ENCODE assay signal across 15 cellular contexts in the genomic region with DNA sequence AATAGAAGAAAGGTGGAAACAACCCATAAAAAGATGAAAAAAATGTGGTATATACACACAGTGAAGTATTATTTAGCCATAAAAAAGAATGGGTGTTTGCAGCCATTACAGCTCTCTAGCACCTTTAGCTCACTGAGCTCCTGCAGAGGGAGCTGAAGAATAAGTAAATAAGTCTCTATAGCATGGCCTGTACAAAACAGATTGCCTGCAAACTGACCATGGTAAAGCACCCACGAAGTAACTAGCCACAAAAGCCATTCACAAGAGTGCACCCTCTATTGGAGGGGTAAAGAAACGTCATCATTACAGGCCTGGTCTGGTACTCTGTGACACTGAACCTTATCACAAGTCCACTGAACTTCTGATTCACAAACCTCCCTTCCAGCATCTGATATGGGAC.
DNase-seq lines count a peak whose midpoint lies in the region; ATAC-seq and TF ChIP-seq lines count a peak whose summit lies in the region.
"Had no signal": no experiment of that assay in that cellular context is flagged by ENCODE, and none has a peak within 500 bp of the region (broad histone marks: within the 10 kb centered on the region; RNA-seq: fewer than 3 reads in every experiment).

No MANE protein-coding gene starts in this region.

- no peak overlapping the region for H3K4me3 ChIP-seq in neuronal stem cell (ENCODE audit: low read length in 2 of 2)
- no peak overlapping the region for H3K4me3 ChIP-seq in lower lobe of right lung
- H3K4me3 ChIP-seq: esophagus muscularis mucosa, SJSA1 had no signal

- H3K4me1 ChIP-seq in neuronal stem cell (ENCODE audit: control insufficient read depth in 2 of 2, insufficient read depth in 1 of 2, low read depth in 1 of 2, low read length in 2 of 2) (no peaks in the 10 kb centered on the region), lower lobe of right lung (peaks cover 7% of the 10 kb centered on the region)

- peak overlapping the region; percentile 57 for H3K27ac Mint-ChIP-seq in neural crest cell (ENCODE audit: unreplicated experiment)
- H3K27ac Mint-ChIP-seq: activated naive CD8-positive, alpha-beta T cell; memory B cell had no signal

- no peak overlapping the region for H2AK5ac ChIP-seq in neuronal stem cell (ENCODE audit: low read depth, low read length)

- no CpG with 5 or more reads among the region's 2 CpGs for WGBS in neuronal stem cell (ENCODE audit: extremely low coverage in 2 of 2, insufficient read length in 2 of 2, insufficient replicate concordance in 1 of 2), 2 donors

- H3K79me1 ChIP-seq in neuronal stem cell (ENCODE audit: low read depth, low read length) = peaks cover 3% of the 10 kb centered on the region

- ATAC-seq in lower lobe of right lung = no peak
- no peak for ATAC-seq in HG02970 (IDR thresholded peaks at IDR 0.05; ENCODE audit: low FRiP score, unreplicated experiment)

- H2BK5ac ChIP-seq in neuronal stem cell (ENCODE audit: low read length) = no peak overlapping the region

- H3K36me3 Mint-ChIP-seq in neural crest cell (ENCODE audit: low read depth) = no peaks in the 10 kb centered on the region

- H3K9me3 ChIP-seq in neuronal stem cell (replicated peaks in 1 of 2; ENCODE audit: control insufficient read depth in 2 of 2, insufficient read depth in 1 of 2, low read depth in 1 of 2, low read length in 2 of 2) (no peaks in the 10 kb centered on the region), lower lobe of right lung (no peaks in the 10 kb centered on the region)
- H3K9me3 ChIP-seq: esophagus muscularis mucosa, SJSA1 had no signal

- no peak overlapping the region for H2BK15ac ChIP-seq in neuronal stem cell (ENCODE audit: low read length)

- H3K9me3 Mint-ChIP-seq in neural crest cell = no peaks in the 10 kb centered on the region
- H3K9me3 Mint-ChIP-seq: memory B cell had no signal

- DNase-seq in DMS53 (lab: John Stamatoyannopoulos, UW) (peak; percentile 29), DMS53 treated with DMSO at 0.1 percent for 48 hours (lab: John Stamatoyannopoulos, UW; ENCODE audit: unreplicated experiment) (no peak), Kasumi-1 (lab: John Stamatoyannopoulos, UW) (peak; percentile 26 to 62), amniotic epithelial cell (ENCODE audit: low read depth) (peak; percentile 26), neural crest cell (ENCODE audit: low read depth, low spot score) (no peak), neuronal stem cell (ENCODE audit: low spot score) (no peak), lower lobe of right lung (no peak)
- DNase-seq: DMS79, Karpas-422, NCI-H510A had no signal

- H3K27ac ChIP-seq in neuronal stem cell (replicated peaks; ENCODE audit: low read length) = no peak overlapping the region
- H3K27ac ChIP-seq in lower lobe of right lung = no peak overlapping the region
- H3K27ac ChIP-seq: esophagus muscularis mucosa, SJSA1 had no signal

- H3K36me3 ChIP-seq in neuronal stem cell (replicated peaks in 1 of 2; ENCODE audit: control insufficient read depth in 2 of 2, insufficient read depth in 2 of 2, low read length in 2 of 2) (no peaks in the 10 kb centered on the region), lower lobe of right lung (no peaks in the 10 kb centered on the region)
- H3K36me3 ChIP-seq: esophagus muscularis mucosa, SJSA1 had no signal

- no peak overlapping the region for H2BK12ac ChIP-seq in neuronal stem cell (ENCODE audit: low read length)

- H3K4ac ChIP-seq in neuronal stem cell (ENCODE audit: low read length) = no peak overlapping the region

- H3K4me1 Mint-ChIP-seq in neural crest cell = no peaks in the 10 kb centered on the region

- no peak overlapping the region for H3K4me2 ChIP-seq in neuronal stem cell (ENCODE audit: insufficient read depth, low read length, poor library complexity, severe bottlenecking)

- H4K8ac ChIP-seq in neuronal stem cell (ENCODE audit: low read depth, low read length) = no peak overlapping the region

- TF ChIP-seq CTCF in neural crest cell (conservative IDR thresholded peaks at IDR 0.05) (peak; percentile 22), lower lobe of right lung (IDR thresholded peaks at IDR 0.05) (no peak)

- H3K9ac ChIP-seq in neuronal stem cell (ENCODE audit: low read depth, low read length, poor library complexity) = no peak overlapping the region

- no peak overlapping the region for H3K23ac ChIP-seq in neuronal stem cell (ENCODE audit: low read depth, low read length, poor library complexity)

- H3K14ac ChIP-seq in neuronal stem cell (ENCODE audit: low read length) = no peak overlapping the region

- no peaks in the 10 kb centered on the region for H3K27me3 Mint-ChIP-seq in neural crest cell (ENCODE audit: low read depth)
- H3K27me3 Mint-ChIP-seq: activated naive CD8-positive, alpha-beta T cell; memory B cell had no signal

- no peak overlapping the region for H3K18ac ChIP-seq in neuronal stem cell (ENCODE audit: low read length)

- H4K91ac ChIP-seq in neuronal stem cell (ENCODE audit: low read depth, low read length, poor library complexity) = no peak overlapping the region

- H2AFZ ChIP-seq in neuronal stem cell (ENCODE audit: low read length) = no peak overlapping the region

- H3K27me3 ChIP-seq in neuronal stem cell (ENCODE audit: control insufficient read depth in 3 of 3, insufficient read depth in 3 of 3, low read depth in 1 of 3, low read length in 3 of 3) (no peaks in the 10 kb centered on the region), lower lobe of right lung (ENCODE audit: low read depth) (no peaks in the 10 kb centered on the region)
- H3K27me3 ChIP-seq: esophagus muscularis mucosa, SJSA1 had no signal

- H3K4me3 Mint-ChIP-seq in neural crest cell = no peak overlapping the region
- H3K4me3 Mint-ChIP-seq: activated naive CD8-positive, alpha-beta T cell; memory B cell had no signal

- intact Hi-C loops in lower lobe of right lung (cut with DNase I) = no loop called here

- no peak overlapping the region for H2BK120ac ChIP-seq in neuronal stem cell (ENCODE audit: low read depth, low read length)

Comparison
In these comparisons a context has a peak if more than half of its experiments do, and no peak if none do; other contexts are left out.
1. DNase-seq: peak in DMS53 (single experiment), Kasumi-1 (2 of 2) and amniotic epithelial cell (single experiment); none in DMS53 treated with DMSO at 0.1 percent for 48 hours (single experiment), neural crest cell (single experiment), neuronal stem cell (single experiment) and lower lobe of right lung (single experiment).